Comparison of ENCODE assay signal across 8 cellular contexts in genomic region chr15:42547926-42548257, GRCh38. TPM values are rescaled to one million over a fixed set of nuclear protein-coding genes. Genes with fewer than 3 reads are reported as not detected.
DNase-seq lines count a peak whose midpoint lies in the region; ATAC-seq lines count a peak whose summit lies in the region.

No MANE protein-coding gene starts in this region.

- peak overlapping the region; percentile 95 for H3K27ac Mint-ChIP-seq in activated CD4-positive, alpha-beta T cell treated with anti-CD3 and anti-CD28 coated beads, Interleukin-2, amount 10 ng/mL, durations not matched to agents 24 days and 14 days
- peak overlapping the region; percentile 97 to 100 for H3K27ac Mint-ChIP-seq in effector memory CD8-positive, alpha-beta T cell

- H3K27me3 Mint-ChIP-seq in activated CD4-positive, alpha-beta T cell treated with anti-CD3 and anti-CD28 coated beads, Interleukin-2, amount 10 ng/mL, durations not matched to agents 24 days and 14 days, result no peaks in the 10 kb centered on the region
- H3K27me3 Mint-ChIP-seq in effector memory CD8-positive, alpha-beta T cell, result no peaks in the 10 kb centered on the region

- ATAC-seq in effector memory CD8-positive, alpha-beta T cell (replicated peaks), result peak; percentile 8
- no peak for ATAC-seq in HG03280 (IDR thresholded peaks at IDR 0.05; ENCODE audit: unreplicated experiment)

- peaks cover 28% of the 10 kb centered on the region for H3K36me3 Mint-ChIP-seq in activated CD4-positive, alpha-beta T cell treated with anti-CD3 and anti-CD28 coated beads, Interleukin-2, amount 10 ng/mL, durations not matched to agents 24 days and 14 days (ENCODE audit: low read depth)
- peaks cover 34% of the 10 kb centered on the region for H3K36me3 Mint-ChIP-seq in effector memory CD8-positive, alpha-beta T cell (ENCODE audit: insufficient read depth)

- intact Hi-C loops in activated CD4-positive, alpha-beta T cell treated with anti-CD3 and anti-CD28 coated beads, Interleukin-2, amount 10 ng/mL, durations not matched to agents 24 days and 14 days (cut with micrococcal nuclease), result loop anchor here (1.0 to 5.0 kb wide), 3 partner anchors 27 to 576 kb away; partner anchors contain the start of genes EHD4 and STARD9

- H3K4me1 ChIP-seq in mucosa of stomach (ENCODE audit: control insufficient read depth, insufficient read depth, low read length), result peaks cover 7% of the 10 kb centered on the region

- peak overlapping the region; percentile 92 for H3K4me3 ChIP-seq in mucosa of stomach (ENCODE audit: low read length)

- peak overlapping the region; percentile 96 for H3K4me3 Mint-ChIP-seq in activated CD4-positive, alpha-beta T cell treated with anti-CD3 and anti-CD28 coated beads, Interleukin-2, amount 10 ng/mL, durations not matched to agents 24 days and 14 days
- H3K4me3 Mint-ChIP-seq in effector memory CD8-positive, alpha-beta T cell, result peak overlapping the region; percentile 94 to 100

- no peaks in the 10 kb centered on the region for H3K36me3 ChIP-seq in mucosa of stomach (ENCODE audit: control insufficient read depth, insufficient read depth, low read length)

- no peak for DNase-seq in activated CD4-positive, alpha-beta T cell treated with anti-CD3 and anti-CD28 coated beads, Interleukin-2, amount 10 ng/mL, durations not matched to agents 24 days and 14 days
- no peak for DNase-seq in activated CD4-positive, alpha-beta T cell treated with anti-CD3 and anti-CD28 coated beads for 4 hours
- DNase-seq in NOMO-1 treated with DMSO at 0.1 percent for 48 hours (lab: John Stamatoyannopoulos, UW; ENCODE audit: unreplicated experiment) (peak; percentile 26), HK-2 (ENCODE audit: unreplicated experiment) (no peak)
- DNase-seq in effector memory CD8-positive, alpha-beta T cell, result no peak
- no peak for DNase-seq in activated effector memory CD4-positive, alpha-beta T cell treated with Interleukin-2 at 50 U/mL for 16 hours

- peaks cover 44% of the 10 kb centered on the region for H3K4me1 Mint-ChIP-seq in activated CD4-positive, alpha-beta T cell treated with anti-CD3 and anti-CD28 coated beads, Interleukin-2, amount 10 ng/mL, durations not matched to agents 24 days and 14 days
- H3K4me1 Mint-ChIP-seq in effector memory CD8-positive, alpha-beta T cell (ENCODE audit: low read depth in 2 of 2), result peaks cover 27 to 42% of the 10 kb centered on the region in 2 donors

- H3K9ac ChIP-seq in mucosa of stomach (ENCODE audit: low read length), result peak overlapping the region; percentile 99

- H3K9me3 Mint-ChIP-seq in activated CD4-positive, alpha-beta T cell treated with anti-CD3 and anti-CD28 coated beads, Interleukin-2, amount 10 ng/mL, durations not matched to agents 24 days and 14 days, result no peaks in the 10 kb centered on the region
- H3K9me3 Mint-ChIP-seq in effector memory CD8-positive, alpha-beta T cell, result no peaks in the 10 kb centered on the region

- H3K9me3 ChIP-seq in mucosa of stomach (ENCODE audit: control insufficient read depth, low read length), result no peaks in the 10 kb centered on the region

- no peaks in the 10 kb centered on the region for H3K27me3 ChIP-seq in mucosa of stomach (ENCODE audit: control insufficient read depth, insufficient read depth, low read length)

RNA-seq across cellular contexts. Expression of gene LRRC57, which starts 0.7 kb away (rescaled TPM):
- total RNA-seq in activated CD4-positive, alpha-beta T cell treated with anti-CD3 and anti-CD28 coated beads, Interleukin-2, amount 10 ng/mL, durations not matched to agents 24 days and 14 days, result 19.0 and 21.1 TPM in 2 replicates

RNA-seq across cellular contexts. Expression of gene HAUS2, which starts 0.7 kb away (rescaled TPM):
- 41.1 and 48.0 TPM in 2 replicates for total RNA-seq in activated CD4-positive, alpha-beta T cell treated with anti-CD3 and anti-CD28 coated beads, Interleukin-2, amount 10 ng/mL, durations not matched to agents 24 days and 14 days

RNA-seq across cellular contexts. Expression of gene STARD9, which starts 27.5 kb away (rescaled TPM):
- total RNA-seq in activated CD4-positive, alpha-beta T cell treated with anti-CD3 and anti-CD28 coated beads, Interleukin-2, amount 10 ng/mL, durations not matched to agents 24 days and 14 days, result 7.2 and 8.8 TPM in 2 replicates

RNA-seq across cellular contexts. Expression of gene SNAP23, which starts 52.5 kb away (rescaled TPM):
- 74.0 and 84.5 TPM in 2 replicates for total RNA-seq in activated CD4-positive, alpha-beta T cell treated with anti-CD3 and anti-CD28 coated beads, Interleukin-2, amount 10 ng/mL, durations not matched to agents 24 days and 14 days

RNA-seq across cellular contexts. Expression of gene ZNF106, which starts 57.0 kb away (rescaled TPM):
- 62.1 and 66.3 TPM in 2 replicates for total RNA-seq in activated CD4-positive, alpha-beta T cell treated with anti-CD3 and anti-CD28 coated beads, Interleukin-2, amount 10 ng/mL, durations not matched to agents 24 days and 14 days
